ENCODE assay signal across 8 cellular contexts in the genomic region with DNA sequence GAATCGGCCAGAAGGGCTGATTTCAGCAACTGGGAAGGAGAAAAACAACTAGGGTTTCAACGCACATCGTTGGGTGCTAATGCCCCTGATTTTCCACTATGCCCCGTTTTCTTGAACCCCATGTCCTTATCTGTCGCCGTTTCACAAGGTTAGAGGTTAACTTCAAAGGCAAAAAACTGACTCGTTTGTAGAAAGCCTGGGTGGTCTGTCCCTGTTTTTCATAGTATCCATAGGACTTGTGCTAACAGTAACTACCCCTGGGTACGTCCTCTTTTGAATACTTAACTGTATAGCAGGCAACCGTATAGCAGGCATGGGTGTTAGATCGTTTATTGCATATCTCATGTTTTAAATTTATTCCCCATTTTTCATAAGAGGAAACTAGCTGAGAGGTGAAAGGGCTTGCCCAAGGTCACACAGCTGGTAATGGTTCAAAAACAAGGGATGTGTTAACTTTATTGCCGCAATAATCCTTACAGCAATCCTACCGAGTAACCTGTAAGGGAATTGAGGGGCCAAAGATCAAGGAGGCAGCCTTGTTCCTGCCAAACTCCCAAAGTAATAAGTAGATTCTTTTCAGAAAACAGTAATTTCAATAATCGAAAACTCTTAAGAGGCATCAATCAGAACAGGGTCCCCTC. TPM values are rescaled to one million over a fixed set of nuclear protein-coding genes. Genes with fewer than 3 reads are reported as not detected.
DNase-seq lines count a peak whose midpoint lies in the region; ATAC-seq and TF ChIP-seq lines count a peak whose summit lies in the region.

No MANE protein-coding gene starts in this region.

- TF ChIP-seq CTCF in AG09309 (IDR thresholded peaks at IDR 0.05; ENCODE audit: control insufficient read depth, insufficient read depth, low read depth, low read length, missing control alignments) (no peak), MCF 10A (IDR thresholded peaks at IDR 0.05; ENCODE audit: unreplicated experiment) (no peak), mucosa of descending colon (IDR thresholded peaks at IDR 0.05) (no peak)

- no peaks in the 10 kb centered on the region for H3K27me3 Mint-ChIP-seq in MCF 10A (ENCODE audit: insufficient read depth, unreplicated experiment)

- H3K9me3 ChIP-seq in HUES64 (ENCODE audit: insufficient read depth, low read depth, low read length) (no peaks in the 10 kb centered on the region), mucosa of descending colon (no peaks in the 10 kb centered on the region)

- POLR2A ChIA-PET in MCF 10A (lab: Yijun Ruan, JAX): interaction anchor here (0.6 to 2.2 kb wide), 7 partner anchors 14 to 376 kb away, joined by 3 to 15 read pairs (median 4); no protein-coding TSS in a partner anchor

- CTCF ChIA-PET in MCF 10A (lab: Yijun Ruan, JAX): interaction anchor here (0.8 to 1.3 kb wide), 3 partner anchors 75 to 107 kb away, joined by 3 to 4 read pairs (median 3); no protein-coding TSS in a partner anchor

- no peak for DNase-seq in AG09309 (ENCODE audit: low read depth)
- DNase-seq in MCF 10A (ENCODE audit: unreplicated experiment): no peak
- DNase-seq in mucosa of descending colon: peak in 1 of 3 donors; percentile 74
- no peak for DNase-seq in AG08396 (ENCODE audit: low spot score)
- no peak for DNase-seq in activated CD4-positive, alpha-beta T cell treated with anti-CD3 and anti-CD28 coated beads for 48 hours

- H3K9ac ChIP-seq in HUES64 (ENCODE audit: low read depth, low read length): peak overlapping the region; percentile 65

- H3K27me3 ChIP-seq in HUES64 (ENCODE audit: insufficient read depth, low read length): peaks cover 65% of the 10 kb centered on the region

- no peak overlapping the region for H3K27ac ChIP-seq in HUES64 (ENCODE audit: low read depth, low read length)

- H3K4me3 ChIP-seq in AG09309 (ENCODE audit: control insufficient read depth, low read depth, low read length): peak overlapping the region; percentile 19
- peak overlapping the region; percentile 51 for H3K4me3 ChIP-seq in HUES64 (ENCODE audit: low read length)
- H3K4me3 ChIP-seq in mucosa of descending colon: peak overlapping the region; percentile 79

- intact Hi-C loops in MCF 10A (cut with micrococcal nuclease): loop anchor here (10.0 kb wide), 1 partner anchor 333 kb away; no protein-coding TSS in a partner anchor
- intact Hi-C loops in mucosa of descending colon (cut with DNase I, micrococcal nuclease): no loop called here

- no peaks in the 10 kb centered on the region for H3K36me3 Mint-ChIP-seq in MCF 10A (ENCODE audit: insufficient read depth, unreplicated experiment)

- H3K4me3 Mint-ChIP-seq in MCF 10A (ENCODE audit: unreplicated experiment): peak overlapping the region; percentile 67

- H3K4me1 ChIP-seq in HUES64 (ENCODE audit: insufficient read depth, low read length): peaks cover 3% of the 10 kb centered on the region; the same call in 1 of the 2 replicates
- peaks cover 39% of the 10 kb centered on the region for H3K4me1 ChIP-seq in mucosa of descending colon (ENCODE audit: low read depth)

- peaks cover 15% of the 10 kb centered on the region for H3K4me1 Mint-ChIP-seq in MCF 10A (ENCODE audit: insufficient read depth, unreplicated experiment)

- ATAC-seq in mucosa of descending colon (peak; percentile 68), esophagus mucosa (no peak), GM21381 (IDR thresholded peaks at IDR 0.05; ENCODE audit: unreplicated experiment) (no peak)

- H3K9me3 Mint-ChIP-seq in MCF 10A (ENCODE audit: unreplicated experiment): no peaks in the 10 kb centered on the region

- H3K27ac Mint-ChIP-seq in MCF 10A (ENCODE audit: low read depth, unreplicated experiment): no peak overlapping the region

- BruUV-seq in MCF 10A (replicated peaks; lab: Mats Ljungman, UMichigan): TSS peak; percentile 62

- H3K36me3 ChIP-seq in HUES64 (ENCODE audit: insufficient read depth, low read length): no peaks in the 10 kb centered on the region
- no peaks in the 10 kb centered on the region for H3K36me3 ChIP-seq in mucosa of descending colon (ENCODE audit: low read depth)

- 35% methylated on average over 12 of the region's 13 CpGs for WGBS in HUES64

RNA-seq across cellular contexts. Expression of gene MGAT4A, which starts 0.9 kb away (rescaled TPM):
- polyA plus RNA-seq in HUES64 (2013, experiment 1 of 2): 2.0 TPM
- 3.3 TPM for polyA plus RNA-seq in HUES64 (2013, experiment 2 of 2)
- total RNA-seq in MCF 10A (2022) (3.7 and 4.6 TPM in 2 replicates), mucosa of descending colon (100 to 1,000 TPM in 2 of 3 donors, 10 to 100 TPM in 1; 73.8 to 158 (median 138) TPM), esophagus mucosa (5.6 TPM)

Comparison
In these comparisons a context has a peak if more than half of its experiments do, and no peak if none do; other contexts are left out.
1. H3K4me3 ChIP-seq: peak in every context shown above with its lines; median percentile 79 in mucosa of descending colon; 51 in HUES64; 19 in AG09309.
2. RNA of gene MGAT4A, which starts 0.9 kb away (total RNA-seq): 73.8 to 158 TPM in mucosa of descending colon; 5.6 TPM in esophagus mucosa (single experiment) and 3.7 to 4.6 TPM in MCF 10A; every median in the first group is over 10 times any median in the second.